ENCODE assay signal across 9 cellular contexts in genomic region chr3:52004906-52005395, GRCh38. TPM values are rescaled to one million over a fixed set of nuclear protein-coding genes. Genes with fewer than 3 reads are reported as not detected.
DNase-seq lines count a peak whose midpoint lies in the region; ATAC-seq and TF ChIP-seq lines count a peak whose summit lies in the region.
"Had no signal": no experiment of that assay in that cellular context is flagged by ENCODE, and none has a peak within 500 bp of the region (broad histone marks: within the 10 kb centered on the region; RNA-seq: fewer than 3 reads in every experiment).

No MANE protein-coding gene starts in this region.

- no peak for TF ChIP-seq POLR2A in Peyer's patch (IDR thresholded peaks at IDR 0.05)

- H3K4me3 ChIP-seq in RWPE2 (ENCODE audit: severe bottlenecking) (no peak overlapping the region), heart right ventricle (peak overlapping the region in 2 of 10 donors; percentile 21 to 24), Peyer's patch (no peak overlapping the region)

- H3K4me1 ChIP-seq in RWPE2 (ENCODE audit: insufficient read depth, poor library complexity, severe bottlenecking) (no peaks in the 10 kb centered on the region), heart right ventricle (peaks cover 22 to 52% (median 40%) of the 10 kb centered on the region in 9 donors), Peyer's patch (peaks cover 0 to 19% (median 3%) of the 10 kb centered on the region in 4 donors)

- peak overlapping the region; percentile 26 for H3K4me3 Mint-ChIP-seq in Calu3 (ENCODE audit: low read depth, unreplicated experiment)
- H3K4me3 Mint-ChIP-seq in osteocyte (ENCODE audit: unreplicated experiment): no peak overlapping the region

- H3K9me3 Mint-ChIP-seq in Calu3 (ENCODE audit: low read depth, unreplicated experiment): no peaks in the 10 kb centered on the region
- no peaks in the 10 kb centered on the region for H3K9me3 Mint-ChIP-seq in osteocyte (ENCODE audit: unreplicated experiment)

- H3K36me3 ChIP-seq in RWPE2 (ENCODE audit: low read depth) (no peaks in the 10 kb centered on the region), heart right ventricle (no peaks in the 10 kb centered on the region), Peyer's patch (no peaks in the 10 kb centered on the region)

- H3K27ac Mint-ChIP-seq in Calu3 (ENCODE audit: unreplicated experiment) (no peak overlapping the region), osteocyte (ENCODE audit: unreplicated experiment) (peak overlapping the region; percentile 62)

- H3K4me1 Mint-ChIP-seq in Calu3 (ENCODE audit: low read depth, unreplicated experiment) (peaks cover 19% of the 10 kb centered on the region), osteocyte (ENCODE audit: unreplicated experiment) (peaks cover 22% of the 10 kb centered on the region)

- WGBS in heart right ventricle, 2 donors: 80 to 81% methylated on average over 4 of the region's 4 CpGs

- no peak for DNase-seq in Calu3
- DNase-seq in RWPE2 (ENCODE audit: low spot score): no peak
- DNase-seq in heart right ventricle: peak in 1 of 2 donors; percentile 12
- DNase-seq in osteocyte (ENCODE audit: extremely low spot score, unreplicated experiment): no peak
- no peak for DNase-seq in activated gamma-delta T cell (lab: John Stamatoyannopoulos, UW)
- DNase-seq in cerebellar nuclear complex (lab: John Stamatoyannopoulos, UW): no peak
- DNase-seq in kidney glomerular epithelial cell (lab: John Stamatoyannopoulos, UW): no peak
- no peak for DNase-seq in Peyer's patch
- DNase-seq: activated naive CD4-positive, alpha-beta T cell treated with Interleukin-2 at 50 U/mL for 16 hours had no signal

- H3K36me3 Mint-ChIP-seq in Calu3 (ENCODE audit: insufficient read depth, unreplicated experiment): no peaks in the 10 kb centered on the region
- no peaks in the 10 kb centered on the region for H3K36me3 Mint-ChIP-seq in osteocyte (ENCODE audit: unreplicated experiment)

- H3K9me3 ChIP-seq in RWPE2 (ENCODE audit: severe bottlenecking): no peaks in the 10 kb centered on the region
- H3K9me3 ChIP-seq in heart right ventricle: no peaks in the 10 kb centered on the region
- H3K9me3 ChIP-seq in Peyer's patch: no peaks in the 10 kb centered on the region

- H3K27me3 ChIP-seq in RWPE2 (ENCODE audit: insufficient read depth, poor library complexity, severe bottlenecking) (no peaks in the 10 kb centered on the region), heart right ventricle (no peaks in the 10 kb centered on the region), Peyer's patch (no peaks in the 10 kb centered on the region)

- no TSS peak for BruUV-seq in Calu3 (replicated peaks; lab: Mats Ljungman, UMichigan)

- intact Hi-C loops in Calu3 (cut with micrococcal nuclease; ENCODE audit: unreplicated experiment) (loop anchor here (5.0 kb wide), 3 partner anchors 52 to 332 kb away; partner anchors contain the start of gene DUSP7), heart right ventricle (cut with DNase I) (loop anchor here (1.0 to 10.0 kb wide), 14 partner anchors 42 to 337 kb away; no protein-coding TSS in a partner anchor)

- CTCF ChIA-PET in Calu3 (lab: Charles Lee): interaction anchor here (0.7 to 1.3 kb wide), 7 partner anchors 9 to 277 kb away, joined by 3 to 6 read pairs (median 3); partner anchors contain the start of genes DUSP7, POC1A and RPL29

- H3K27me3 Mint-ChIP-seq in Calu3 (ENCODE audit: unreplicated experiment) (peaks cover 15% of the 10 kb centered on the region), osteocyte (ENCODE audit: unreplicated experiment) (no peaks in the 10 kb centered on the region)

- ATAC-seq in RWPE2 (ENCODE audit: low read depth) (no peak), heart right ventricle (peak in 6 of 8 donors; percentile 2 to 17 (median 8))

- H3K27ac ChIP-seq in RWPE2 (ENCODE audit: poor library complexity, severe bottlenecking) (peak overlapping the region; percentile 14), heart right ventricle (peak overlapping the region in 9 of 10 donors; percentile 5 to 83 (median 70)), Peyer's patch (peak overlapping the region in 2 of 4 donors; percentile 3 to 4)

- TF ChIP-seq CTCF in Calu3 (IDR thresholded peaks at IDR 0.05; ENCODE audit: unreplicated experiment): no peak
- no peak for TF ChIP-seq CTCF in RWPE2 (IDR thresholded peaks at IDR 0.05; ENCODE audit: poor library complexity, severe bottlenecking)
- TF ChIP-seq CTCF in heart right ventricle (IDR thresholded peaks at IDR 0.05): no peak
- no peak for TF ChIP-seq CTCF in osteocyte (IDR thresholded peaks at IDR 0.05)
- TF ChIP-seq CTCF in Peyer's patch (IDR thresholded peaks at IDR 0.05): no peak

RNA-seq across cellular contexts. Expression of gene RPL29, which starts 9.3 kb away (rescaled TPM):
- total RNA-seq in Calu3 (2022) (747 and 782 TPM in 2 replicates), heart right ventricle (100 to 1,000 TPM; 505 to 754 (median 626) TPM), osteocyte (881 and 957 TPM in 2 replicates), Peyer's patch (100 to 1,000 TPM; 643 to 841 (median 711) TPM)
- polyA plus RNA-seq in heart right ventricle: 1,000 to 10,000 TPM; 1,450 to 1,915 TPM

RNA-seq across cellular contexts. Expression of gene ACY1, which starts 21.6 kb away (rescaled TPM):
- total RNA-seq in Calu3 (2022) (71.6 and 74.9 TPM in 2 replicates), heart right ventricle (10 to 100 TPM; 18.7 to 45.6 (median 24.7) TPM), osteocyte (31.0 and 40.1 TPM in 2 replicates), Peyer's patch (100 to 1,000 TPM in 3 of 4 donors, 10 to 100 TPM in 1; 95.7 to 977 (median 609) TPM)
- 10 to 100 TPM; 24.6 to 28.3 TPM for polyA plus RNA-seq in heart right ventricle

RNA-seq across cellular contexts. Expression of gene ABHD14A, which starts 30.1 kb away (rescaled TPM):
- 6.6 and 7.3 TPM in 2 replicates for total RNA-seq in Calu3 (2022)
- 10 to 100 TPM; 19.3 to 38.6 (median 23.6) TPM for total RNA-seq in heart right ventricle
- 10 to 100 TPM; 26.3 to 80.1 TPM for polyA plus RNA-seq in heart right ventricle
- 12.2 and 14.6 TPM in 2 replicates for total RNA-seq in osteocyte
- 10 to 100 TPM in 2 of 4 donors, 1 to 10 TPM in 2; 3.9 to 11.6 (median 7.7) TPM for total RNA-seq in Peyer's patch

RNA-seq across cellular contexts. Expression of gene ABHD14B, which starts 31.1 kb away (rescaled TPM):
- total RNA-seq in Calu3 (2022) (39.8 and 45.4 TPM in 2 replicates), heart right ventricle (10 to 100 TPM in 8 of 10 donors, 1 to 10 TPM in 2; 7.5 to 19.0 (median 12.0) TPM), osteocyte (42.7 and 45.2 TPM in 2 replicates), Peyer's patch (100 to 1,000 TPM in 3 of 4 donors, 10 to 100 TPM in 1; 43.7 to 135 (median 127) TPM)
- 10 to 100 TPM; 14.6 to 47.5 TPM for polyA plus RNA-seq in heart right ventricle

RNA-seq across cellular contexts. Expression of gene PCBP4, which starts 37.7 kb away (rescaled TPM):
- 29.8 and 31.5 TPM in 2 replicates for total RNA-seq in Calu3 (2022)
- 10 to 100 TPM; 55.1 to 85.9 (median 59.9) TPM for total RNA-seq in heart right ventricle
- 100 to 1,000 TPM in 1 of 2 donors, 10 to 100 TPM in 1; 63.8 to 123 TPM for polyA plus RNA-seq in heart right ventricle
- total RNA-seq in osteocyte: 47.5 and 50.8 TPM in 2 replicates
- total RNA-seq in Peyer's patch: 10 to 100 TPM; 31.3 to 44.7 (median 37.7) TPM
